In genomic region chr1:61517345-61517744, GRCh38 we compare ENCODE assay signal across 22 cellular contexts.
"Had no signal": no experiment of that assay in that cellular context is flagged by ENCODE, and none has a peak within 500 bp of the region (broad histone marks: within the 10 kb centered on the region; RNA-seq: fewer than 3 reads in every experiment).

No MANE protein-coding gene starts in this region.

- H3K4me1 Mint-ChIP-seq: IgD-negative memory B cell had no signal

- H3K4me3 ChIP-seq: MG63, SJCRH30 had no signal

- H3K27ac Mint-ChIP-seq: IgD-negative memory B cell had no signal

- DNase-seq: KBM-7; MG63; NCI-H1092; NCI-H1105 treated with DMSO at 0.1 percent for 48 hours; NCI-H1417 treated with DMSO at 0.1 percent for 48 hours; NCI-H146; NCI-H1694 treated with DMSO at 0.1 percent for 48 hours; NCI-H1930; NCI-H2081; NCI-H2107; NCI-H2227 treated with DMSO at 0.1 percent for 48 hours; NCI-H524 treated with DMSO at 0.1 percent for 48 hours; NCI-H69; NCI-H774; NK-92 treated with Interleukin-12 subunit alpha and Interleukin-12 subunit beta, amount 100 ng/mL, for 24 hours; PC-3; SHP77 treated with DMSO at 0.1 percent for 48 hours; SJCRH30 had no signal

- H3K9me3 ChIP-seq: MG63, SJCRH30 had no signal

- H3K36me3 ChIP-seq: MG63, SJCRH30 had no signal

- H3K36me3 Mint-ChIP-seq: IgD-negative memory B cell had no signal

- H3K27me3 ChIP-seq: MG63, SJCRH30 had no signal

- H3K9me3 Mint-ChIP-seq: IgD-negative memory B cell had no signal

- H3K4me1 ChIP-seq: SJCRH30 had no signal

- H3K4me3 Mint-ChIP-seq: IgD-negative memory B cell had no signal

- ATAC-seq: Panc1, SK-N-SH treated with all-trans-retinoic acid at 6 μM for 48 hours had no signal

- H3K27me3 Mint-ChIP-seq: IgD-negative memory B cell had no signal

- H3K27ac ChIP-seq: HL-60, SJCRH30 had no signal
